12 cellular contexts compared by ENCODE assay signal in genomic region chr13:73248711-73249580, GRCh38.
DNase-seq lines count a peak whose midpoint lies in the region; ATAC-seq and TF ChIP-seq lines count a peak whose summit lies in the region.
"Had no signal": no experiment of that assay in that cellular context is flagged by ENCODE, and none has a peak within 500 bp of the region (broad histone marks: within the 10 kb centered on the region; RNA-seq: fewer than 3 reads in every experiment).

No MANE protein-coding gene starts in this region.

- no peak for TF ChIP-seq CTCF in left ventricle myocardium inferior (IDR thresholded peaks at IDR 0.05; ENCODE audit: borderline replicate concordance)
- TF ChIP-seq CTCF in choroid plexus epithelial cell (conservative IDR thresholded peaks at IDR 0.05; ENCODE audit: low read depth, low read length) = no peak
- TF ChIP-seq CTCF in lung (IDR thresholded peaks at IDR 0.05; ENCODE audit: control extremely low read depth, extremely low read depth) = no peak

- H3K27me3 ChIP-seq in left ventricle myocardium inferior (ENCODE audit: low read depth) (no peaks in the 10 kb centered on the region), lung (ENCODE audit: control insufficient read depth, insufficient read depth) (no peaks in the 10 kb centered on the region)
- H3K27me3 ChIP-seq: esophagus muscularis mucosa had no signal

- no peaks in the 10 kb centered on the region for H3K9me3 ChIP-seq in left ventricle myocardium inferior (replicated peaks)
- no peaks in the 10 kb centered on the region for H3K9me3 ChIP-seq in lung (ENCODE audit: control insufficient read depth in 2 of 2, insufficient read depth in 1 of 2, low read length in 1 of 2)
- H3K9me3 ChIP-seq: esophagus muscularis mucosa had no signal

- WGBS in lung, 2 donors = 34 to 60% methylated on average over 7 of the region's 7 CpGs

- H3K36me3 ChIP-seq in left ventricle myocardium inferior (no peaks in the 10 kb centered on the region), lung (ENCODE audit: control insufficient read depth in 2 of 2, insufficient read depth in 2 of 2, low read length in 2 of 2) (no peaks in the 10 kb centered on the region)
- H3K36me3 ChIP-seq: esophagus muscularis mucosa had no signal

- H3K4me3 ChIP-seq in left ventricle myocardium inferior (no peak overlapping the region), choroid plexus epithelial cell (ENCODE audit: low read depth, low read length) (no peak overlapping the region), lung (no peak overlapping the region)
- H3K4me3 ChIP-seq: esophagus muscularis mucosa had no signal

- intact Hi-C loops in left ventricle myocardium inferior (cut with micrococcal nuclease) = no loop called here
- intact Hi-C loops in cardiac septum (cut with DNase I) = no loop called here

- H3K4me1 ChIP-seq in left ventricle myocardium inferior = peaks cover 10% of the 10 kb centered on the region
- peaks cover 0 to 3% of the 10 kb centered on the region in 2 donors for H3K4me1 ChIP-seq in lung (ENCODE audit: control insufficient read depth in 2 of 2, insufficient read depth in 2 of 2, low read length in 2 of 2)

- ATAC-seq in lung (ENCODE audit: insufficient read depth, low FRiP score) (peak; percentile 73), GM21619 (IDR thresholded peaks at IDR 0.05; ENCODE audit: unreplicated experiment) (no peak)

- H3K27ac ChIP-seq in left ventricle myocardium inferior (replicated peaks) = peak overlapping the region; percentile 18
- H3K27ac ChIP-seq in lung (ENCODE audit: low read depth in 1 of 2, low read length in 1 of 2) = peak overlapping the region in 1 of 2 donors; percentile 73
- H3K27ac ChIP-seq: esophagus muscularis mucosa had no signal

- no peak for DNase-seq in left ventricle myocardium inferior
- no peak for DNase-seq in cardiac septum (ENCODE audit: low spot score)
- peak; percentile 27 for DNase-seq in choroid plexus epithelial cell (ENCODE audit: low read depth)
- DNase-seq in lung (ENCODE audit: low spot score) = peak; percentile 60
- peak; percentile 50 for DNase-seq in ureter (ENCODE audit: low spot score)
- DNase-seq in GM03348 (ENCODE audit: low spot score) = no peak
- no peak for DNase-seq in NCI-H2227 treated with DMSO at 0.1 percent for 48 hours (lab: John Stamatoyannopoulos, UW)
- DNase-seq: activated T-cell treated with anti-CD3 and anti-CD28 coated beads for 4 hours, aorta, left cardiac atrium had no signal

Comparison
In these comparisons a context has a peak if more than half of its experiments do, and no peak if none do; other contexts are left out.
1. DNase-seq: peak in choroid plexus epithelial cell (single experiment), lung (single experiment) and ureter (single experiment); none in left ventricle myocardium inferior (single experiment), cardiac septum (single experiment), GM03348 (single experiment) and NCI-H2227 treated with DMSO at 0.1 percent for 48 hours (single experiment).